Comparison of ENCODE assay signal across 9 cellular contexts in the genomic region with DNA sequence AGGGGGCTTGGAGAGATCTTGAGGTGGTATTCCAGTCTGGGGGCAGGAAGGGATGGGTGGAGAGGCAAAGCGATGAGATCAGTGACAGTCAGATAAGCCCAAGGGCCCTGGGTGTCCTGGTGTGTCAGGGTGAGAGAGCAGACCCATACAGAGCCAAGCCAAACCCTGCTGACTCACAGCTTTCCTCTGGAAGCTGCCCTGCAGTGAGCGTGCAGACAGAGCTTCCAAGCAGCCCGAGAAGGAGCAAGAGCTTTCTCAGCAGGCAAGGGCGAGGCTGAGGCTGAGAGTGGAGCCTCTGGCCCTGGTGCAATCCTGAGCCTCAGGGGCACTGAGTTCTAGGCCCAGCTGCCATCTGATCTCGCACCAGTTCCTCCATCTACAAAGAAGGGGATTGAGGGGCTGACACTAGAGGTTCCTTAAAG.
DNase-seq lines count a peak whose midpoint lies in the region; ATAC-seq and TF ChIP-seq lines count a peak whose summit lies in the region.
"Had no signal": no experiment of that assay in that cellular context is flagged by ENCODE, and none has a peak within 500 bp of the region (broad histone marks: within the 10 kb centered on the region; RNA-seq: fewer than 3 reads in every experiment).

No MANE protein-coding gene starts in this region.

- TF ChIP-seq CTCF in AG09309 (IDR thresholded peaks at IDR 0.05; ENCODE audit: control insufficient read depth, insufficient read depth, low read depth, low read length, missing control alignments) (no peak), PC-9 (conservative IDR thresholded peaks at IDR 0.05) (no peak)

- H3K9me3 ChIP-seq in PC-9 (ENCODE audit: insufficient read depth, low read depth) = no peaks in the 10 kb centered on the region

- no peaks in the 10 kb centered on the region for H3K79me2 ChIP-seq in PC-9 (ENCODE audit: low read depth)

- ATAC-seq in HG02970 (IDR thresholded peaks at IDR 0.05; ENCODE audit: low FRiP score, unreplicated experiment) = no peak

- DNase-seq in AG09309 (ENCODE audit: low read depth) = peak; percentile 82
- DNase-seq in PC-9 = peak; percentile 70 to 85
- peak; percentile 83 for DNase-seq in fibroblast of gingiva (ENCODE audit: low read depth)
- peak; percentile 67 for DNase-seq in non-pigmented ciliary epithelial cell (ENCODE audit: low read depth)
- no peak for DNase-seq in NCI-H748 (lab: John Stamatoyannopoulos, UW; ENCODE audit: unreplicated experiment)
- no peak for DNase-seq in DMS114 treated with DMSO at 0.1 percent for 48 hours (lab: John Stamatoyannopoulos, UW; ENCODE audit: unreplicated experiment)
- no peak for DNase-seq in activated CD4-positive, CD25-positive, alpha-beta regulatory T cell (lab: John Stamatoyannopoulos, UW)
- DNase-seq: activated naive CD4-positive, alpha-beta T cell had no signal

- peak overlapping the region; percentile 50 for H3K4me2 ChIP-seq in PC-9

- H4K20me1 ChIP-seq in PC-9 (ENCODE audit: insufficient read depth) = no peaks in the 10 kb centered on the region

- CTCF ChIA-PET in PC-9 (lab: Charles Lee) = interaction anchor here (0.6 kb wide), 1 partner anchor 449 kb away, joined by 10 read pairs; no protein-coding TSS in a partner anchor

- H3K36me3 ChIP-seq in PC-9 (ENCODE audit: low read depth) = no peaks in the 10 kb centered on the region

- H3K9me2 ChIP-seq in PC-9 (ENCODE audit: insufficient read depth) = no peaks in the 10 kb centered on the region

- peaks cover 18% of the 10 kb centered on the region for H3K4me1 ChIP-seq in PC-9 (replicated peaks; ENCODE audit: insufficient read depth)

- H3K27me3 ChIP-seq in PC-9 (ENCODE audit: insufficient read depth, low read depth) = no peaks in the 10 kb centered on the region

- peaks cover 14% of the 10 kb centered on the region; the same call in 1 of the 2 replicates for H3F3A ChIP-seq in PC-9 (ENCODE audit: insufficient read depth, low read depth)

- intact Hi-C loops in PC-9 (cut with micrococcal nuclease; ENCODE audit: unreplicated experiment) = loop anchor here (5.0 kb wide), 1 partner anchor 86 kb away; no protein-coding TSS in a partner anchor

- peak overlapping the region; percentile 55 for H3K27ac ChIP-seq in PC-9

- no TSS peak for BruUV-seq in PC-9 (replicated peaks; lab: Mats Ljungman, UMichigan)

- POLR2A ChIA-PET in PC-9 (lab: Charles Lee; ENCODE audit: unreplicated experiment) = interaction anchor here (0.6 kb wide), 2 partner anchors 8 to 141 kb away, joined by 6 read pairs; no protein-coding TSS in a partner anchor

- H3K4me3 ChIP-seq in AG09309 (ENCODE audit: control insufficient read depth, low read depth, low read length) (no peak overlapping the region), PC-9 (no peak overlapping the region)

- peak overlapping the region; percentile 68 for H2AFZ ChIP-seq in PC-9

Comparison
In these comparisons a context has a peak if more than half of its experiments do, and no peak if none do; other contexts are left out.
1. DNase-seq: peak in AG09309 (single experiment), PC-9 (2 of 2), fibroblast of gingiva (single experiment) and non-pigmented ciliary epithelial cell (single experiment); none in NCI-H748 (single experiment), DMS114 treated with DMSO at 0.1 percent for 48 hours (single experiment) and activated CD4-positive, CD25-positive, alpha-beta regulatory T cell (0 of 4).